ENCODE assay signal across 11 cellular contexts in genomic region chr21:45104560-45104959, GRCh38. TPM values are rescaled to one million over a fixed set of nuclear protein-coding genes. Genes with fewer than 3 reads are reported as not detected.
DNase-seq lines count a peak whose midpoint lies in the region; ATAC-seq and TF ChIP-seq lines count a peak whose summit lies in the region.
"Had no signal": no experiment of that assay in that cellular context is flagged by ENCODE, and none has a peak within 500 bp of the region (broad histone marks: within the 10 kb centered on the region; RNA-seq: fewer than 3 reads in every experiment).

No MANE protein-coding gene starts in this region.

- H3K27me3 Mint-ChIP-seq in activated CD4-positive, alpha-beta memory T cell treated with anti-CD3 and anti-CD28 coated beads for 36 hours = no peaks in the 10 kb centered on the region
- H3K27me3 Mint-ChIP-seq in activated CD4-positive, alpha-beta memory T cell treated with anti-CD3 and anti-CD28 coated beads, Interleukin-2, amount 10 ng/mL, durations not matched to agents 7 days and 5 days = no peaks in the 10 kb centered on the region
- H3K27me3 Mint-ChIP-seq in stimulated activated naive B cell treated with anti-CD40 and anti-IgM and Interleukin-4, amounts not matched to agents 10 μg/mL and 1 μg/mL and 100 μg/mL, for 72 hours = no peaks in the 10 kb centered on the region
- H3K27me3 Mint-ChIP-seq: progenitor cell of endocrine pancreas had no signal

- TF ChIP-seq CTCF in epithelial cell of esophagus (IDR thresholded peaks at IDR 0.05; ENCODE audit: insufficient read depth, low read depth, low read length, missing control alignments) = no peak

- no peak overlapping the region for H3K27ac Mint-ChIP-seq in activated CD4-positive, alpha-beta memory T cell treated with anti-CD3 and anti-CD28 coated beads for 36 hours
- no peak overlapping the region for H3K27ac Mint-ChIP-seq in activated CD4-positive, alpha-beta memory T cell treated with anti-CD3 and anti-CD28 coated beads, Interleukin-2, amount 10 ng/mL, durations not matched to agents 7 days and 5 days
- peak overlapping the region; percentile 97 for H3K27ac Mint-ChIP-seq in stimulated activated naive B cell treated with anti-CD40 and anti-IgM and Interleukin-4, amounts not matched to agents 10 μg/mL and 1 μg/mL and 100 μg/mL, for 72 hours
- H3K27ac Mint-ChIP-seq: activated T-helper 2 cell treated with anti-CD3 and anti-CD28 coated beads, Interferon-gamma antibody, Interleukin-2, Interleukin-4, amounts not matched to agents 10 μg/mL and 5 μg/mL and 100 μg/mL, durations not matched to agents 14 hours and 24 hours and 36 hours; progenitor cell of endocrine pancreas had no signal

- peaks cover 56% of the 10 kb centered on the region for H3K4me1 Mint-ChIP-seq in activated CD4-positive, alpha-beta memory T cell treated with anti-CD3 and anti-CD28 coated beads for 36 hours (ENCODE audit: low read depth)
- H3K4me1 Mint-ChIP-seq in activated CD4-positive, alpha-beta memory T cell treated with anti-CD3 and anti-CD28 coated beads, Interleukin-2, amount 10 ng/mL, durations not matched to agents 7 days and 5 days = peaks cover 51% of the 10 kb centered on the region
- H3K4me1 Mint-ChIP-seq in stimulated activated naive B cell treated with anti-CD40 and anti-IgM and Interleukin-4, amounts not matched to agents 10 μg/mL and 1 μg/mL and 100 μg/mL, for 72 hours = peaks cover 56 to 86% of the 10 kb centered on the region in 2 donors

- POLR2A ChIA-PET in activated CD4-positive, alpha-beta memory T cell treated with anti-CD3 and anti-CD28 coated beads for 36 hours (lab: Charles Lee) = interaction anchor here (0.6 kb wide), 1 partner anchor 28 kb away, joined by 3 read pairs; no protein-coding TSS in a partner anchor
- POLR2A ChIA-PET in activated CD4-positive, alpha-beta memory T cell treated with anti-CD3 and anti-CD28 coated beads, Interleukin-2, amount 10 ng/mL, durations not matched to agents 7 days and 5 days (lab: Charles Lee) = no interaction called here

- intact Hi-C loops in activated CD4-positive, alpha-beta memory T cell treated with anti-CD3 and anti-CD28 coated beads for 36 hours (cut with micrococcal nuclease) = no loop called here

- H3K4me3 Mint-ChIP-seq in activated CD4-positive, alpha-beta memory T cell treated with anti-CD3 and anti-CD28 coated beads for 36 hours = no peak overlapping the region
- no peak overlapping the region for H3K4me3 Mint-ChIP-seq in activated CD4-positive, alpha-beta memory T cell treated with anti-CD3 and anti-CD28 coated beads, Interleukin-2, amount 10 ng/mL, durations not matched to agents 7 days and 5 days
- H3K4me3 Mint-ChIP-seq in stimulated activated naive B cell treated with anti-CD40 and anti-IgM and Interleukin-4, amounts not matched to agents 10 μg/mL and 1 μg/mL and 100 μg/mL, for 72 hours = peak overlapping the region; percentile 71 to 79

- H3K4me3 ChIP-seq in epithelial cell of esophagus (ENCODE audit: low read length) = no peak overlapping the region

- H3K9me3 Mint-ChIP-seq in activated CD4-positive, alpha-beta memory T cell treated with anti-CD3 and anti-CD28 coated beads for 36 hours = no peaks in the 10 kb centered on the region
- no peaks in the 10 kb centered on the region for H3K9me3 Mint-ChIP-seq in activated CD4-positive, alpha-beta memory T cell treated with anti-CD3 and anti-CD28 coated beads, Interleukin-2, amount 10 ng/mL, durations not matched to agents 7 days and 5 days
- H3K9me3 Mint-ChIP-seq in stimulated activated naive B cell treated with anti-CD40 and anti-IgM and Interleukin-4, amounts not matched to agents 10 μg/mL and 1 μg/mL and 100 μg/mL, for 72 hours = no peaks in the 10 kb centered on the region
- H3K9me3 Mint-ChIP-seq: activated T-helper 2 cell treated with anti-CD3 and anti-CD28 coated beads, Interferon-gamma antibody, Interleukin-2, Interleukin-4, amounts not matched to agents 10 μg/mL and 5 μg/mL and 100 μg/mL, durations not matched to agents 14 hours and 24 hours and 36 hours had no signal

- peak; percentile 81 to 82 for ATAC-seq in stimulated activated naive B cell treated with anti-CD40 and anti-IgM and Interleukin-4, amounts not matched to agents 10 μg/mL and 1 μg/mL and 100 μg/mL, for 72 hours (replicated peaks)
- ATAC-seq in GM18873 (IDR thresholded peaks at IDR 0.05; ENCODE audit: low FRiP score, unreplicated experiment) = no peak
- no peak for ATAC-seq in GM21528 (IDR thresholded peaks at IDR 0.05; ENCODE audit: low FRiP score, unreplicated experiment)

- CTCF ChIA-PET in activated CD4-positive, alpha-beta memory T cell treated with anti-CD3 and anti-CD28 coated beads for 36 hours (lab: Charles Lee) = interaction anchor here (0.9 to 5.4 kb wide), 5 partner anchors 13 to 32 kb away, joined by 3 to 35 read pairs (median 5); no protein-coding TSS in a partner anchor
- CTCF ChIA-PET in activated CD4-positive, alpha-beta memory T cell treated with anti-CD3 and anti-CD28 coated beads, Interleukin-2, amount 10 ng/mL, durations not matched to agents 7 days and 5 days (lab: Charles Lee) = interaction anchor here (1.0 to 3.9 kb wide), 2 partner anchors 13 to 24 kb away, joined by 3 to 16 read pairs; no protein-coding TSS in a partner anchor

- no peaks in the 10 kb centered on the region for H3K36me3 Mint-ChIP-seq in activated CD4-positive, alpha-beta memory T cell treated with anti-CD3 and anti-CD28 coated beads for 36 hours
- H3K36me3 Mint-ChIP-seq in activated CD4-positive, alpha-beta memory T cell treated with anti-CD3 and anti-CD28 coated beads, Interleukin-2, amount 10 ng/mL, durations not matched to agents 7 days and 5 days (ENCODE audit: low read depth) = peaks cover 14% of the 10 kb centered on the region
- peaks cover 4 to 33% of the 10 kb centered on the region in 2 donors for H3K36me3 Mint-ChIP-seq in stimulated activated naive B cell treated with anti-CD40 and anti-IgM and Interleukin-4, amounts not matched to agents 10 μg/mL and 1 μg/mL and 100 μg/mL, for 72 hours

- DNase-seq in activated CD4-positive, alpha-beta memory T cell treated with anti-CD3 and anti-CD28 coated beads for 36 hours = peak; percentile 60
- DNase-seq in activated CD4-positive, alpha-beta memory T cell treated with anti-CD3 and anti-CD28 coated beads, Interleukin-2, amount 10 ng/mL, durations not matched to agents 7 days and 5 days = no peak
- DNase-seq in RPMI7951 (ENCODE audit: low read depth) = peak; percentile 40
- peak; percentile 60 for DNase-seq in epithelial cell of esophagus (ENCODE audit: low read depth)
- peak; percentile 72 for DNase-seq in stimulated activated naive B cell treated with anti-CD40 and anti-IgM and Interleukin-4, amounts not matched to agents 10 μg/mL and 1 μg/mL and 100 μg/mL, for 72 hours
- no peak for DNase-seq in NCI-H1436 (lab: John Stamatoyannopoulos, UW)
- DNase-seq: NCI-H774 had no signal

RNA-seq across cellular contexts. Expression of gene ADARB1, which starts 30.2 kb away (rescaled TPM):
- total RNA-seq in activated CD4-positive, alpha-beta memory T cell treated with anti-CD3 and anti-CD28 coated beads for 36 hours = 10 to 100 TPM; 37.6 to 40.6 TPM
- 10 to 100 TPM; 59.1 to 59.6 TPM for total RNA-seq in activated CD4-positive, alpha-beta memory T cell treated with anti-CD3 and anti-CD28 coated beads, Interleukin-2, amount 10 ng/mL, durations not matched to agents 7 days and 5 days
- total RNA-seq in RPMI7951 (2014; rRNA removed; shearing (Covaris generic)) = 1.2 and 1.3 TPM in 2 replicates

Comparison
In these comparisons a context has a peak if more than half of its experiments do, and no peak if none do; other contexts are left out.
1. DNase-seq: peak in activated CD4-positive, alpha-beta memory T cell treated with anti-CD3 and anti-CD28 coated beads for 36 hours (single experiment), RPMI7951 (single experiment), epithelial cell of esophagus (single experiment) and stimulated activated naive B cell treated with anti-CD40 and anti-IgM and Interleukin-4, amounts not matched to agents 10 μg/mL and 1 μg/mL and 100 μg/mL, for 72 hours (single experiment); none in activated CD4-positive, alpha-beta memory T cell treated with anti-CD3 and anti-CD28 coated beads, Interleukin-2, amount 10 ng/mL, durations not matched to agents 7 days and 5 days (single experiment) and NCI-H1436 (single experiment).
2. H3K4me3 Mint-ChIP-seq: peak in stimulated activated naive B cell treated with anti-CD40 and anti-IgM and Interleukin-4, amounts not matched to agents 10 μg/mL and 1 μg/mL and 100 μg/mL, for 72 hours (2 of 2); none in activated CD4-positive, alpha-beta memory T cell treated with anti-CD3 and anti-CD28 coated beads for 36 hours (single experiment) and activated CD4-positive, alpha-beta memory T cell treated with anti-CD3 and anti-CD28 coated beads, Interleukin-2, amount 10 ng/mL, durations not matched to agents 7 days and 5 days (single experiment).
3. ATAC-seq: peak in stimulated activated naive B cell treated with anti-CD40 and anti-IgM and Interleukin-4, amounts not matched to agents 10 μg/mL and 1 μg/mL and 100 μg/mL, for 72 hours (2 of 2); none in GM18873 (single experiment) and GM21528 (single experiment).
4. RNA of gene ADARB1, which starts 30.2 kb away (total RNA-seq): 59.1 to 59.6 TPM in activated CD4-positive, alpha-beta memory T cell treated with anti-CD3 and anti-CD28 coated beads, Interleukin-2, amount 10 ng/mL, durations not matched to agents 7 days and 5 days and 37.6 to 40.6 TPM in activated CD4-positive, alpha-beta memory T cell treated with anti-CD3 and anti-CD28 coated beads for 36 hours; 1.2 to 1.3 TPM in RPMI7951; every median in the first group is over 10 times any median in the second.